Comparison of ENCODE assay signal across 8 cellular contexts in genomic region chr11:2387266-2387982, GRCh38. TPM values are rescaled to one million over a fixed set of nuclear protein-coding genes. Genes with fewer than 3 reads are reported as not detected.
DNase-seq lines count a peak whose midpoint lies in the region; ATAC-seq and TF ChIP-seq lines count a peak whose summit lies in the region.

No MANE protein-coding gene starts in this region.

- no peak for DNase-seq in CD4-positive, alpha-beta T cell
- DNase-seq in epidermal melanocyte (ENCODE audit: insufficient read length, low spot score): peak; percentile 70
- peak in 3 of 5 donors; percentile 54 to 64 (median 55) for DNase-seq in ovary
- DNase-seq in RKO (ENCODE audit: low spot score): no peak
- DNase-seq in occipital lobe (lab: John Stamatoyannopoulos, UW): no peak

- H2AFZ ChIP-seq in Loucy (ENCODE audit: low read length): no peak overlapping the region

- TF ChIP-seq CTCF in CD4-positive, alpha-beta T cell (IDR thresholded peaks at IDR 0.05): no peak
- TF ChIP-seq CTCF in Loucy (conservative IDR thresholded peaks at IDR 0.05; ENCODE audit: low read length) (no peak), ovary (IDR thresholded peaks at IDR 0.05) (no peak)

- WGBS in ovary, 3 donors: 22 to 31% (median 24%) methylated on average over 14 of the region's 14 CpGs

- H3K4me2 ChIP-seq in Loucy (ENCODE audit: low read depth, low read length, poor library complexity, severe bottlenecking): peak overlapping the region; percentile 45

- peaks cover 19% of the 10 kb centered on the region for H3K36me3 Mint-ChIP-seq in CD4-positive, alpha-beta T cell (ENCODE audit: low read depth)

- H3K4me3 Mint-ChIP-seq in CD4-positive, alpha-beta T cell: peak overlapping the region; percentile 34

- H3K4me1 ChIP-seq in Loucy (ENCODE audit: insufficient read depth, low read length, poor library complexity, severe bottlenecking): peaks cover 52% of the 10 kb centered on the region
- peaks cover 61% of the 10 kb centered on the region for H3K4me1 ChIP-seq in ovary (ENCODE audit: insufficient read depth)

- no peaks in the 10 kb centered on the region for H3K9me2 ChIP-seq in Loucy (replicated peaks; ENCODE audit: low read depth, low read length)

- no peak overlapping the region for H3K27ac ChIP-seq in CD4-positive, alpha-beta T cell (ENCODE audit: low read depth, low read length)
- H3K27ac ChIP-seq in ovary: peak overlapping the region; percentile 4 to 40

- H3K27me3 Mint-ChIP-seq in CD4-positive, alpha-beta T cell: no peaks in the 10 kb centered on the region

- TF ChIP-seq POLR2A in ovary (IDR thresholded peaks at IDR 0.05): no peak

- intact Hi-C loops in CD4-positive, alpha-beta T cell (cut with DNase I, micrococcal nuclease): no loop called here
- intact Hi-C loops in ovary (cut with DNase I): no loop called here

- peak; percentile 25 for ATAC-seq in CD4-positive, alpha-beta T cell (ENCODE audit: poor library complexity)
- ATAC-seq in GM21717 (IDR thresholded peaks at IDR 0.05; ENCODE audit: unreplicated experiment) (no peak), HG03039 (IDR thresholded peaks at IDR 0.05; ENCODE audit: unreplicated experiment) (no peak)

- H3F3A ChIP-seq in Loucy (ENCODE audit: low read depth): no peaks in the 10 kb centered on the region

- POLR2A ChIA-PET in CD4-positive, alpha-beta T cell (lab: Charles Lee): interaction anchor here (1.3 to 3.5 kb wide), 3 partner anchors 10 to 64 kb away, joined by 3 to 47 read pairs (median 20); partner anchors contain the start of genes CD81 and TSSC4

- TF ChIP-seq EP300 in ovary (IDR thresholded peaks at IDR 0.05): no peak

- H3K4me3 ChIP-seq in Loucy (ENCODE audit: low read length, poor library complexity, severe bottlenecking): peak overlapping the region; percentile 20
- no peak overlapping the region for H3K4me3 ChIP-seq in ovary

- peaks cover 90% of the 10 kb centered on the region for H3K79me2 ChIP-seq in Loucy (ENCODE audit: insufficient read depth, low read length)

- H3K36me3 ChIP-seq in Loucy (ENCODE audit: insufficient read depth, low read length): peaks cover 26% of the 10 kb centered on the region; the same call in 1 of the 2 replicates
- H3K36me3 ChIP-seq in ovary: no peaks in the 10 kb centered on the region

- peaks cover 62% of the 10 kb centered on the region for H3K4me1 Mint-ChIP-seq in CD4-positive, alpha-beta T cell (ENCODE audit: low read depth)

- peak overlapping the region; percentile 56 for H3K27ac Mint-ChIP-seq in CD4-positive, alpha-beta T cell

- H3K9me3 Mint-ChIP-seq in CD4-positive, alpha-beta T cell: no peaks in the 10 kb centered on the region

- CTCF ChIA-PET in CD4-positive, alpha-beta T cell (lab: Charles Lee): interaction anchor here (1.3 to 1.5 kb wide), 3 partner anchors 12 to 16 kb away, joined by 3 to 5 read pairs (median 3); partner anchors contain the start of gene TSSC4

- H3K9ac ChIP-seq in Loucy (ENCODE audit: low read depth, low read length, poor library complexity, severe bottlenecking): peak overlapping the region; percentile 62

- H4K20me1 ChIP-seq in Loucy (ENCODE audit: insufficient read depth, low read length, poor library complexity, severe bottlenecking): peaks cover 86% of the 10 kb centered on the region

- H3K9me3 ChIP-seq in CD4-positive, alpha-beta T cell (ENCODE audit: control insufficient read depth, low read length): no peaks in the 10 kb centered on the region
- H3K9me3 ChIP-seq in Loucy (ENCODE audit: insufficient read depth, low read depth, low read length) (no peaks in the 10 kb centered on the region), ovary (no peaks in the 10 kb centered on the region)

- no peaks in the 10 kb centered on the region for H3K27me3 ChIP-seq in CD4-positive, alpha-beta T cell (ENCODE audit: control insufficient read depth, insufficient read depth, low read length)
- H3K27me3 ChIP-seq in Loucy (ENCODE audit: insufficient read depth, low read length, poor library complexity, severe bottlenecking) (no peaks in the 10 kb centered on the region), ovary (no peaks in the 10 kb centered on the region)

RNA-seq across cellular contexts. Expression of gene CD81, which starts 10.3 kb away (rescaled TPM):
- 100 to 1,000 TPM; 181 to 183 TPM for total RNA-seq in CD4-positive, alpha-beta T cell
- total RNA-seq in ovary (100 to 1,000 TPM; 206 to 723 (median 541) TPM), occipital lobe (69.4 TPM)
- 100 to 1,000 TPM; 365 to 661 TPM for polyA plus RNA-seq in ovary

RNA-seq across cellular contexts. Expression of gene TSSC4, which starts 13.1 kb away (rescaled TPM):
- total RNA-seq in CD4-positive, alpha-beta T cell: 10 to 100 TPM; 47.5 to 50.0 TPM
- total RNA-seq in ovary: 10 to 100 TPM; 37.1 to 73.4 (median 49.4) TPM
- 10 to 100 TPM in 1 of 2 donors, 1 to 10 TPM in 1; 1.3 to 41.7 TPM for polyA plus RNA-seq in ovary
- 25.7 TPM for total RNA-seq in occipital lobe

RNA-seq across cellular contexts. Expression of gene TRPM5, which starts 56.9 kb away (rescaled TPM):
- total RNA-seq in CD4-positive, alpha-beta T cell: 1 to 10 TPM in 1 of 2 experiments, under 1 TPM in 1; 0.91 to 1.3 TPM
- total RNA-seq in ovary (under 1 TPM in 2 of 7 donors, not detected in 5; 0.08 to 0.11 TPM), occipital lobe (not detected)
- polyA plus RNA-seq in ovary: under 1 TPM in 1 of 2 donors, not detected in 1; 0.05 TPM

RNA-seq across cellular contexts. Expression of gene KCNQ1, which starts 57.4 kb away (rescaled TPM):
- 10 to 100 TPM; 31.3 to 33.1 TPM for total RNA-seq in CD4-positive, alpha-beta T cell
- total RNA-seq in ovary (1 to 10 TPM; 1.4 to 9.7 (median 3.8) TPM), occipital lobe (0.31 TPM)
- 10 to 100 TPM in 1 of 2 donors, 1 to 10 TPM in 1; 2.5 to 17.2 TPM for polyA plus RNA-seq in ovary

Comparison
In these comparisons a context has a peak if more than half of its experiments do, and no peak if none do; other contexts are left out.
1. DNase-seq: peak in epidermal melanocyte (single experiment) and ovary (3 of 5); none in CD4-positive, alpha-beta T cell (0 of 10), RKO (single experiment) and occipital lobe (single experiment).